1 cellular context compared by ENCODE assay signal in genomic region chr12:6689000-6689882, GRCh38.
TF ChIP-seq lines count a peak whose summit lies in the region.

TSS of gene ZNF384 (minus strand) at chr12:6689375. CDS start at chr12:6679520, 9,855 bp downstream.

TF ChIP-seq in HepG2, 621 proteins besides CTCF, POLR2A, EP300 and RAD21 (continued from another document and continues in another):
- peak; percentile 80; the same call in 1 of the 2 replicates for TF ChIP-seq DZIP1 (CRISPR knock-in tag; IDR thresholded peaks at IDR 0.05)
- 0 out of 2 replicates have a peak, but pooled peaks have one; percentile 5 for TF ChIP-seq SOX5 (CRISPR knock-in tag; IDR thresholded peaks at IDR 0.05; ENCODE audit: borderline replicate concordance)
- TF ChIP-seq CENPX (CRISPR knock-in tag; IDR thresholded peaks at IDR 0.05) = no peak
- TF ChIP-seq SKI (IDR thresholded peaks at IDR 0.05; ENCODE audit: partially characterized antibody) = peak; percentile 29
- peak; percentile 80 for TF ChIP-seq POLR2AphosphoS5 (IDR thresholded peaks at IDR 0.05; ENCODE audit: low read depth, low read length)
- no peak for TF ChIP-seq ZNF280B (CRISPR knock-in tag; IDR thresholded peaks at IDR 0.05; ENCODE audit: borderline replicate concordance)
- TF ChIP-seq ZNF292 (CRISPR knock-in tag; IDR thresholded peaks at IDR 0.05; ENCODE audit: borderline replicate concordance, low read depth) = no peak
- peak; percentile 71 for TF ChIP-seq ZBTB14 (CRISPR knock-in tag; IDR thresholded peaks at IDR 0.05)
- peak; percentile 95 for TF ChIP-seq NAIF1 (CRISPR knock-in tag; IDR thresholded peaks at IDR 0.05; ENCODE audit: borderline replicate concordance)
- TF ChIP-seq FOXA3 (CRISPR knock-in tag; IDR thresholded peaks at IDR 0.05) = peak; percentile 20; the same call in 1 of the 2 replicates
- TF ChIP-seq ASH2L (IDR thresholded peaks at IDR 0.05; ENCODE audit: insufficient read length, low read depth, low read length) = peak; percentile 96
- TF ChIP-seq TCF12 (IDR thresholded peaks at IDR 0.05) = no peak
- TF ChIP-seq TCF12 (CRISPR knock-in tag; IDR thresholded peaks at IDR 0.05) = peak; percentile 80
- TF ChIP-seq KDM2A (CRISPR knock-in tag; IDR thresholded peaks at IDR 0.05; ENCODE audit: borderline replicate concordance, low read depth) = peak; percentile 71; the same call in 1 of the 2 replicates
- peak; percentile 95 for TF ChIP-seq ZHX2 (IDR thresholded peaks at IDR 0.05; ENCODE audit: low read depth)
- TF ChIP-seq ZHX2 (CRISPR knock-in tag; IDR thresholded peaks at IDR 0.05; ENCODE audit: borderline replicate concordance) = no peak
- TF ChIP-seq PHF21A (CRISPR knock-in tag; IDR thresholded peaks at IDR 0.05) = peak; percentile 33; the same call in 1 of the 2 replicates
- peak; percentile 54; the same call in 1 of the 2 replicates for TF ChIP-seq ARNTL (CRISPR knock-in tag; IDR thresholded peaks at IDR 0.05)
- TF ChIP-seq MED1 (CRISPR knock-in tag; IDR thresholded peaks at IDR 0.05) = peak; percentile 30
- no peak for TF ChIP-seq MBD4 (IDR thresholded peaks at IDR 0.05; ENCODE audit: borderline replicate concordance, low read length)
- 0 out of 2 replicates have a peak, but pooled peaks have one; percentile 40 for TF ChIP-seq ZBTB34 (CRISPR knock-in tag; IDR thresholded peaks at IDR 0.05)
- TF ChIP-seq ZNF350 (CRISPR knock-in tag; IDR thresholded peaks at IDR 0.05; ENCODE audit: borderline replicate concordance, low read depth) = peak; percentile 81; the same call in 1 of the 2 replicates
- no peak for TF ChIP-seq ZNF230 (CRISPR knock-in tag; IDR thresholded peaks at IDR 0.05)
- TF ChIP-seq ZNF138 (CRISPR knock-in tag; IDR thresholded peaks at IDR 0.05; ENCODE audit: low read depth) = peak; percentile 78; the same call in 1 of the 2 replicates
- peak; percentile 10; the same call in 1 of the 2 replicates for TF ChIP-seq EEA1 (CRISPR knock-in tag; IDR thresholded peaks at IDR 0.05; ENCODE audit: borderline replicate concordance)
- TF ChIP-seq NFATC3 (CRISPR knock-in tag; IDR thresholded peaks at IDR 0.05) = no peak
- TF ChIP-seq RXRB (CRISPR knock-in tag; IDR thresholded peaks at IDR 0.05; ENCODE audit: borderline replicate concordance) = peak; percentile 62
- peak; percentile 53; the same call in 1 of the 2 replicates for TF ChIP-seq ERF (CRISPR knock-in tag; IDR thresholded peaks at IDR 0.05)
- peak; percentile 8; the same call in 1 of the 2 replicates for TF ChIP-seq GATA4 (IDR thresholded peaks at IDR 0.05; ENCODE audit: borderline replicate concordance, low read depth)
- TF ChIP-seq ZNF564 (CRISPR knock-in tag; IDR thresholded peaks at IDR 0.05) = peak; percentile 67; the same call in 1 of the 2 replicates
- TF ChIP-seq ZNF451 (CRISPR knock-in tag; IDR thresholded peaks at IDR 0.05) = peak; percentile 52; the same call in 1 of the 2 replicates
- TF ChIP-seq PRDM15 (CRISPR knock-in tag; IDR thresholded peaks at IDR 0.05) = no peak
- TF ChIP-seq GATAD1 (CRISPR knock-in tag; IDR thresholded peaks at IDR 0.05) = peak; percentile 91
- 0 out of 2 replicates have a peak, but pooled peaks have one; percentile 11 for TF ChIP-seq ZNF232 (CRISPR knock-in tag; IDR thresholded peaks at IDR 0.05; ENCODE audit: borderline replicate concordance)
- peak; percentile 99 for TF ChIP-seq ELF1 (CRISPR knock-in tag; IDR thresholded peaks at IDR 0.05)
- TF ChIP-seq ZNF558 (CRISPR knock-in tag; IDR thresholded peaks at IDR 0.05; ENCODE audit: borderline replicate concordance) = 0 out of 2 replicates have a peak, but pooled peaks have one; percentile 62
- peak; percentile 3; the same call in 1 of the 2 replicates for TF ChIP-seq ZNF362 (CRISPR knock-in tag; IDR thresholded peaks at IDR 0.05; ENCODE audit: borderline replicate concordance)
- peak; percentile 56 for TF ChIP-seq TEAD3 (CRISPR knock-in tag; optimal IDR thresholded peaks at IDR 0.05; ENCODE audit: borderline replicate concordance)
- peak; percentile 57; the same call in 1 of the 2 replicates for TF ChIP-seq ZNF749 (CRISPR knock-in tag; IDR thresholded peaks at IDR 0.05; ENCODE audit: borderline replicate concordance)
- peak; percentile 98 for TF ChIP-seq KAT8 (CRISPR knock-in tag; IDR thresholded peaks at IDR 0.05)
- no peak for TF ChIP-seq ZNF570 (CRISPR knock-in tag; IDR thresholded peaks at IDR 0.05; ENCODE audit: borderline replicate concordance)
- TF ChIP-seq ETV5 (CRISPR knock-in tag; IDR thresholded peaks at IDR 0.05; ENCODE audit: borderline replicate concordance) = peak; percentile 89
- TF ChIP-seq ZSCAN21 (CRISPR knock-in tag; IDR thresholded peaks at IDR 0.05; ENCODE audit: borderline replicate concordance) = 0 out of 2 replicates have a peak, but pooled peaks have one; percentile 27
- TF ChIP-seq IRX3 (CRISPR knock-in tag; IDR thresholded peaks at IDR 0.05; ENCODE audit: borderline replicate concordance, low read depth) = peak; percentile 60; the same call in 1 of the 2 replicates
- peak; percentile 77; the same call in 1 of the 2 replicates for TF ChIP-seq IRF2 (CRISPR knock-in tag; IDR thresholded peaks at IDR 0.05)
- 0 out of 2 replicates have a peak, but pooled peaks have one; percentile 20 for TF ChIP-seq KDM3A (CRISPR knock-in tag; IDR thresholded peaks at IDR 0.05; ENCODE audit: low read depth)
